ENCODE assay signal across 10 cellular contexts in the genomic region with DNA sequence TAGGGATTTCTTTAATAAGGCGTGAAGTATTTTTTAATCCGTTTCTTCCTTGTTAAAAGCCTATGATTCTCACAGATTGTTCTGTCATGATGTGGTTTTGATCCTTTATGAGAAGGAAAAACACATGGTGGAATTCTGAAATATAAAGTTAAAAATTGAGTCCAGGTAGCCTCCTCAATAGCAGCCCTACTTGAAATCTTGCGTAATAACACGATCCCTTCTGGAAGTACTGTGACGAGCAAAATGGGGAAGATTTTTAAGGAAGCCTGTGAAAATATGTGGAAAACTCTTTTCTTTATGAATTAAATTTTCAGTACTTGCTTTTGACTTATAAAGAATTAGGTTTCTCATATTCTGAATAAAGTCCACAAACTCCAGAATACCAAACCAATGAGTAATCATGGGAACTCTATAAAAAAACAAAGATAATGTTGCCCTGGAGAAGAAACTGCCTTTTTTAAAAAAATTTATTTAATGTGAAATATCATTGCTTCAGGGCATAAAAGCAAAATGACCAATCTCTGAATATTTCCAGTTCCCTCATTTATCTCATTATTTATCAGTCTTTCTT.
DNase-seq lines count a peak whose midpoint lies in the region; ATAC-seq and TF ChIP-seq lines count a peak whose summit lies in the region.
"Had no signal": no experiment of that assay in that cellular context is flagged by ENCODE, and none has a peak within 500 bp of the region (broad histone marks: within the 10 kb centered on the region; RNA-seq: fewer than 3 reads in every experiment).

No MANE protein-coding gene starts in this region.

- H3K27me3 ChIP-seq in gastrocnemius medialis (no peaks in the 10 kb centered on the region), prostate gland (replicated peaks; ENCODE audit: insufficient read depth) (no peaks in the 10 kb centered on the region), BE2C (no peaks in the 10 kb centered on the region)

- intact Hi-C loops in gastrocnemius medialis (cut with DNase I; ENCODE audit: low total_unique reads) = no loop called here
- intact Hi-C loops in prostate gland (cut with DNase I) = no loop called here

- ATAC-seq in gastrocnemius medialis (no peak), HG03175 (IDR thresholded peaks at IDR 0.05; ENCODE audit: unreplicated experiment) (no peak)
- ATAC-seq: WTC11 had no signal

- H3K36me3 ChIP-seq in gastrocnemius medialis (no peaks in the 10 kb centered on the region), prostate gland (no peaks in the 10 kb centered on the region), BE2C (no peaks in the 10 kb centered on the region)

- in situ Hi-C loops in gastrocnemius medialis (cut with MboI; ENCODE audit: low sequenced_read_pairs in 4 of 4) = no loop called here

- no peaks in the 10 kb centered on the region for H3K9me3 ChIP-seq in gastrocnemius medialis
- H3K9me3 ChIP-seq in prostate gland = no peaks in the 10 kb centered on the region
- H3K9me3 ChIP-seq in BE2C = no peaks in the 10 kb centered on the region

- DNase-seq in GM04503 (ENCODE audit: low read depth) = peak; percentile 51
- DNase-seq in amniotic epithelial cell (ENCODE audit: low read depth) = peak; percentile 63
- DNase-seq in fibroblast of villous mesenchyme (ENCODE audit: low read depth) = peak; percentile 48
- no peak for DNase-seq in gastrocnemius medialis
- DNase-seq in prostate gland (ENCODE audit: low spot score) = no peak
- DNase-seq in mesenteric fat pad (ENCODE audit: low spot score) = no peak
- DNase-seq in BE2C = no peak
- DNase-seq: CD4-positive, CD25-positive, alpha-beta regulatory T cell had no signal

- H3K4me1 ChIP-seq in gastrocnemius medialis (no peaks in the 10 kb centered on the region), prostate gland (replicated peaks) (no peaks in the 10 kb centered on the region), BE2C (no peaks in the 10 kb centered on the region)

- TF ChIP-seq CTCF in fibroblast of villous mesenchyme (IDR thresholded peaks at IDR 0.05; ENCODE audit: insufficient read depth, low read depth, low read length) = no peak
- TF ChIP-seq CTCF in gastrocnemius medialis (IDR thresholded peaks at IDR 0.05 in 4 of 5, conservative IDR thresholded peaks at IDR 0.05 in 1 of 5) = no peak
- no peak for TF ChIP-seq CTCF in prostate gland (IDR thresholded peaks at IDR 0.05)
- TF ChIP-seq CTCF in BE2C (IDR thresholded peaks at IDR 0.05; ENCODE audit: low read depth, low read length) = no peak

- WGBS in prostate gland = 47% methylated on average over 5 of the region's 5 CpGs

- TF ChIP-seq POLR2A in gastrocnemius medialis (IDR thresholded peaks at IDR 0.05) (no peak), prostate gland (IDR thresholded peaks at IDR 0.05) (no peak)

- H3K27ac ChIP-seq in gastrocnemius medialis = peak overlapping the region; percentile 1 to 59 (median 43)
- H3K27ac ChIP-seq in prostate gland = no peak overlapping the region

- H3K4me3 ChIP-seq in fibroblast of villous mesenchyme (ENCODE audit: low read depth, low read length) (no peak overlapping the region), gastrocnemius medialis (peak overlapping the region in 1 of 4 donors; percentile 12), prostate gland (no peak overlapping the region), BE2C (ENCODE audit: low read depth, low read length) (no peak overlapping the region)

Comparison
In these comparisons a context has a peak if more than half of its experiments do, and no peak if none do; other contexts are left out.
1. DNase-seq: peak in GM04503 (single experiment), amniotic epithelial cell (single experiment) and fibroblast of villous mesenchyme (single experiment); none in gastrocnemius medialis (0 of 2), prostate gland (single experiment), mesenteric fat pad (single experiment) and BE2C (single experiment).
2. H3K27ac ChIP-seq: peak in gastrocnemius medialis (4 of 4); none in prostate gland (0 of 2).